Comparison of ENCODE assay signal across 8 cellular contexts in genomic region chr20:34475979-34476736, GRCh38. TPM values are rescaled to one million over a fixed set of nuclear protein-coding genes. Genes with fewer than 3 reads are reported as not detected.
DNase-seq lines count a peak whose midpoint lies in the region; ATAC-seq and TF ChIP-seq lines count a peak whose summit lies in the region.

No MANE protein-coding gene starts in this region.

- no peak overlapping the region for H3K27ac ChIP-seq in prostate gland

- H3K27me3 Mint-ChIP-seq in activated T-cell treated with anti-CD3 and anti-CD28 coated beads, Interleukin-2, amount 50 U/mL, for 72 hours (ENCODE audit: low read depth), result no peaks in the 10 kb centered on the region

- peaks cover 12% of the 10 kb centered on the region for H3K4me1 Mint-ChIP-seq in activated T-cell treated with anti-CD3 and anti-CD28 coated beads, Interleukin-2, amount 50 U/mL, for 72 hours (ENCODE audit: low read depth)

- TF ChIP-seq CTCF in prostate gland (IDR thresholded peaks at IDR 0.05), result peak; percentile 33 to 67 (median 46)

- no peak overlapping the region for H3K4me3 ChIP-seq in prostate gland

- H3K4me1 ChIP-seq in prostate gland (replicated peaks), result no peaks in the 10 kb centered on the region

- no peaks in the 10 kb centered on the region for H3K9me3 ChIP-seq in prostate gland

- ATAC-seq in HG03175 (IDR thresholded peaks at IDR 0.05; ENCODE audit: unreplicated experiment) (peak; percentile 43), GM21381 (IDR thresholded peaks at IDR 0.05; ENCODE audit: unreplicated experiment) (no peak)
- peak; percentile 64 to 66 for ATAC-seq in activated T-cell treated with anti-CD3 and anti-CD28 coated beads, Interleukin-2, amount 50 U/mL, for 72 hours (replicated peaks in 1 of 2)

- peak overlapping the region in 1 of 2 donors; percentile 5 for H3K4me3 Mint-ChIP-seq in activated T-cell treated with anti-CD3 and anti-CD28 coated beads, Interleukin-2, amount 50 U/mL, for 72 hours

- DNase-seq in Ammon's horn (ENCODE audit: low spot score) (peak; percentile 45), globus pallidus (ENCODE audit: low spot score) (peak; percentile 57), prostate gland (ENCODE audit: low spot score) (peak; percentile 20), MV-4-11 (lab: John Stamatoyannopoulos, UW) (no peak), NCI-H1930 (lab: John Stamatoyannopoulos, UW) (no peak)
- peak; percentile 33 to 45 for DNase-seq in activated T-cell treated with anti-CD3 and anti-CD28 coated beads, Interleukin-2, amount 50 U/mL, for 72 hours

- H3K27me3 ChIP-seq in prostate gland (replicated peaks; ENCODE audit: insufficient read depth), result no peaks in the 10 kb centered on the region

- TF ChIP-seq POLR2A in prostate gland (IDR thresholded peaks at IDR 0.05), result no peak

- no peaks in the 10 kb centered on the region for H3K9me3 Mint-ChIP-seq in activated T-cell treated with anti-CD3 and anti-CD28 coated beads, Interleukin-2, amount 50 U/mL, for 72 hours

- 14% methylated on average over 38 of the region's 38 CpGs for WGBS in prostate gland

- intact Hi-C loops in prostate gland (cut with DNase I), result no loop called here

- H3K27ac Mint-ChIP-seq in activated T-cell treated with anti-CD3 and anti-CD28 coated beads, Interleukin-2, amount 50 U/mL, for 72 hours, result no peak overlapping the region

- peaks cover 3 to 24% of the 10 kb centered on the region in 2 donors for H3K36me3 Mint-ChIP-seq in activated T-cell treated with anti-CD3 and anti-CD28 coated beads, Interleukin-2, amount 50 U/mL, for 72 hours (ENCODE audit: insufficient read depth in 2 of 2)

- H3K36me3 ChIP-seq in prostate gland, result no peaks in the 10 kb centered on the region

RNA-seq across cellular contexts. Expression of gene DYNLRB1, which starts 40.1 kb away (rescaled TPM):
- total RNA-seq in activated T-cell treated with anti-CD3 and anti-CD28 coated beads, Interleukin-2, amount 50 U/mL, for 72 hours, result 10 to 100 TPM; 70.5 to 75.9 TPM
- 100 to 1,000 TPM; 132 to 247 TPM for total RNA-seq in prostate gland

Comparison
In these comparisons a context has a peak if more than half of its experiments do, and no peak if none do; other contexts are left out.
1. DNase-seq: peak in Ammon's horn (single experiment), activated T-cell treated with anti-CD3 and anti-CD28 coated beads, Interleukin-2, amount 50 U/mL, for 72 hours (2 of 2), globus pallidus (single experiment) and prostate gland (single experiment); none in MV-4-11 (single experiment) and NCI-H1930 (0 of 2).